In genomic region chr3:41674449-41674848, GRCh38 we compare ENCODE assay signal across 14 cellular contexts.
DNase-seq lines count a peak whose midpoint lies in the region; TF ChIP-seq lines count a peak whose summit lies in the region.
"Had no signal": no experiment of that assay in that cellular context is flagged by ENCODE, and none has a peak within 500 bp of the region (broad histone marks: within the 10 kb centered on the region; RNA-seq: fewer than 3 reads in every experiment).

No MANE protein-coding gene starts in this region.

- H3K27me3 ChIP-seq in esophagus muscularis mucosa: no peaks in the 10 kb centered on the region

- no peaks in the 10 kb centered on the region for H3K27me3 Mint-ChIP-seq in activated T-helper 1 cell treated with anti-CD3 and anti-CD28 coated beads, Interleukin-12 subunit alpha, Interleukin-12 subunit beta, Interleukin-2, Interleukin-4 antibody, amounts not matched to agents 30 ng/mL and 10 ng/mL and 1 ng/mL, durations not matched to agents 14 hours and 24 hours and 36 hours (ENCODE audit: insufficient read depth)

- H3K4me3 ChIP-seq in esophagus muscularis mucosa: no peak overlapping the region
- H3K4me3 ChIP-seq: GM23248 had no signal

- peaks cover 0 to 12% (median 0%) of the 10 kb centered on the region in 4 donors for H3K9me3 ChIP-seq in esophagus muscularis mucosa

- no peaks in the 10 kb centered on the region for H3K36me3 Mint-ChIP-seq in activated T-helper 1 cell treated with anti-CD3 and anti-CD28 coated beads, Interleukin-12 subunit alpha, Interleukin-12 subunit beta, Interleukin-2, Interleukin-4 antibody, amounts not matched to agents 30 ng/mL and 10 ng/mL and 1 ng/mL, durations not matched to agents 14 hours and 24 hours and 36 hours (ENCODE audit: low read depth)
- H3K36me3 Mint-ChIP-seq: CD14-positive monocyte had no signal

- 87% methylated on average over 4 of the region's 4 CpGs for WGBS in esophagus muscularis mucosa

- no peaks in the 10 kb centered on the region for H3K4me1 Mint-ChIP-seq in activated T-helper 1 cell treated with anti-CD3 and anti-CD28 coated beads, Interleukin-12 subunit alpha, Interleukin-12 subunit beta, Interleukin-2, Interleukin-4 antibody, amounts not matched to agents 30 ng/mL and 10 ng/mL and 1 ng/mL, durations not matched to agents 14 hours and 24 hours and 36 hours (ENCODE audit: low read depth)
- H3K4me1 Mint-ChIP-seq: CD14-positive monocyte had no signal

- H3K36me3 ChIP-seq in esophagus muscularis mucosa: no peaks in the 10 kb centered on the region

- intact Hi-C loops in esophagus muscularis mucosa (cut with DNase I): no loop called here
- intact Hi-C loops in activated T-helper 1 cell treated with anti-CD3 and anti-CD28 coated beads, Interleukin-12 subunit alpha, Interleukin-12 subunit beta, Interleukin-2, Interleukin-4 antibody, amounts not matched to agents 30 ng/mL and 10 ng/mL and 1 ng/mL, durations not matched to agents 14 hours and 24 hours and 36 hours (cut with micrococcal nuclease): no loop called here

- no peak overlapping the region for H3K4me3 Mint-ChIP-seq in activated T-helper 1 cell treated with anti-CD3 and anti-CD28 coated beads, Interleukin-12 subunit alpha, Interleukin-12 subunit beta, Interleukin-2, Interleukin-4 antibody, amounts not matched to agents 30 ng/mL and 10 ng/mL and 1 ng/mL, durations not matched to agents 14 hours and 24 hours and 36 hours
- H3K4me3 Mint-ChIP-seq: CD14-positive monocyte; CD8-positive, alpha-beta T cell had no signal

- TF ChIP-seq EP300 in esophagus muscularis mucosa (IDR thresholded peaks at IDR 0.05): no peak

- TF ChIP-seq POLR2A in esophagus muscularis mucosa (IDR thresholded peaks at IDR 0.05; ENCODE audit: low read depth): no peak

- H3K27ac Mint-ChIP-seq in activated T-helper 1 cell treated with anti-CD3 and anti-CD28 coated beads, Interleukin-12 subunit alpha, Interleukin-12 subunit beta, Interleukin-2, Interleukin-4 antibody, amounts not matched to agents 30 ng/mL and 10 ng/mL and 1 ng/mL, durations not matched to agents 14 hours and 24 hours and 36 hours: no peak overlapping the region
- H3K27ac Mint-ChIP-seq: CD14-positive monocyte; CD8-positive, alpha-beta T cell had no signal

- H3K9me3 Mint-ChIP-seq in activated T-helper 1 cell treated with anti-CD3 and anti-CD28 coated beads, Interleukin-12 subunit alpha, Interleukin-12 subunit beta, Interleukin-2, Interleukin-4 antibody, amounts not matched to agents 30 ng/mL and 10 ng/mL and 1 ng/mL, durations not matched to agents 14 hours and 24 hours and 36 hours: peaks cover 5% of the 10 kb centered on the region

- DNase-seq in EL: peak; percentile 23
- peak; percentile 74 for DNase-seq in NCI-H226
- peak; percentile 81 for DNase-seq in amniotic epithelial cell (ENCODE audit: low read depth)
- peak; percentile 59 for DNase-seq in kidney tubule cell (ENCODE audit: low spot score)
- DNase-seq in SIG-M5 (lab: John Stamatoyannopoulos, UW): no peak
- no peak for DNase-seq in HUDEP-2 (lab: John Stamatoyannopoulos, UW; ENCODE audit: unreplicated experiment in 76 of 76)
- DNase-seq in esophagus muscularis mucosa (ENCODE audit: extremely low spot score): no peak
- DNase-seq in activated T-helper 1 cell treated with anti-CD3 and anti-CD28 coated beads, Interleukin-12 subunit alpha, Interleukin-12 subunit beta, Interleukin-2, Interleukin-4 antibody, amounts not matched to agents 30 ng/mL and 10 ng/mL and 1 ng/mL, durations not matched to agents 14 hours and 24 hours and 36 hours (ENCODE audit: low spot score): no peak
- DNase-seq: CD8-positive, alpha-beta T cell; COR-L47; DND-41 had no signal

- no peak for TF ChIP-seq CTCF in esophagus muscularis mucosa (IDR thresholded peaks at IDR 0.05)

- H3K4me1 ChIP-seq in esophagus muscularis mucosa: peaks cover 0 to 1% (median 0%) of the 10 kb centered on the region in 4 donors

- no peak overlapping the region for H3K27ac ChIP-seq in esophagus muscularis mucosa (replicated peaks in 1 of 4)
- H3K27ac ChIP-seq: 22Rv1, GM23248 had no signal

Comparison
In these comparisons a context has a peak if more than half of its experiments do, and no peak if none do; other contexts are left out.
1. DNase-seq: peak in EL (single experiment), NCI-H226 (single experiment), amniotic epithelial cell (single experiment) and kidney tubule cell (single experiment); none in SIG-M5 (single experiment), HUDEP-2 (0 of 76), esophagus muscularis mucosa (single experiment) and activated T-helper 1 cell treated with anti-CD3 and anti-CD28 coated beads, Interleukin-12 subunit alpha, Interleukin-12 subunit beta, Interleukin-2, Interleukin-4 antibody, amounts not matched to agents 30 ng/mL and 10 ng/mL and 1 ng/mL, durations not matched to agents 14 hours and 24 hours and 36 hours (single experiment).